Comparison of ENCODE assay signal across 5 cellular contexts in the genomic region with DNA sequence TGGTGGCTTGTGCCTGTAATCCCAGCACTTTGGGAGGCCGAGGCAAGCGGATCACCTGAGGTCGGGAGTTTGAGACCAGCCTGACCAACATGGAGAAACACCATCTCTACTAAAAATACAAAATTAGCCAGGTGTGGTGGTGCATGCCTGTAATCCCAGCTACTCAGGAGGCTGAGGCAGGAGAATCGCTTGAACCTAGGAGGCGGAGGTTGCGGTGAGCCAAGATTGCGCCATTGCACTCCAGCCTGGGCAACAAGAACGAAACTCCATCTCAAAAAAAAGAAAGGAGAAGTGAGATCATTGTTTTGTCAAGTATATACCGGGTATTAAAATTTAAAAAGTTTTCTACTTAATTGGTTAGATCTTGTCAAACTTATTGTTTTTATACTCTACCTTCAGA. TPM values are rescaled to one million over a fixed set of nuclear protein-coding genes. Genes with fewer than 3 reads are reported as not detected.
"Had no signal": no experiment of that assay in that cellular context is flagged by ENCODE, and none has a peak within 500 bp of the region (broad histone marks: within the 10 kb centered on the region; RNA-seq: fewer than 3 reads in every experiment).

No MANE protein-coding gene starts in this region.

RNA-seq across cellular contexts. Expression of gene PLA2G3, which starts 31.4 kb away (rescaled TPM):
- total RNA-seq: dermis blood vessel endothelial cell, omental fat pad, right lobe of liver, tibial nerve had no signal
- polyA plus RNA-seq: immature natural killer cell had no signal

RNA-seq across cellular contexts. Expression of gene INPP5J, which starts 48.9 kb away (rescaled TPM):
- total RNA-seq: dermis blood vessel endothelial cell had no signal
- polyA plus RNA-seq: immature natural killer cell had no signal
